ENCODE assay signal across 23 cellular contexts in the genomic region with DNA sequence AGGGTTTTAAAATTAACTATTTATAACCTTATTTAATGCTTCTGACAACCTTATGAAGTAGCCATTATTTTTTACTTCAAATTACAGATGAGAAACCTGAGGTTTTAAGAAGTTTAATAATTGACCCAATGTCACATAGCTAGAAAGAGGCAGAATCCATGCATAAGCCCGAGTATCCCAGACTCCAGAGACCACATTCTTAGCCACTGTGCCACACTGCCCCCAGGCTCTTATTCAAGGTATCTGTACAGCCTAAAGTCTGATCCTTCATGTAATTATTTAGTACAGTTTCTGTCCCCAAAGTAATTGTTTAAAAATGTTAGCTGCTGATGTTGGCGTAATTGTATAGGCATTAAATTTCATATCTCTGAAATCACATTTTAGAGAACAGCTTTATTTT.
A peak's percentile ranks its signal among the peaks of the same experiment; 100 is the strongest.
DNase-seq lines count a peak whose midpoint lies in the region; ATAC-seq and TF ChIP-seq lines count a peak whose summit lies in the region.
"Had no signal": no experiment of that assay in that cellular context is flagged by ENCODE, and none has a peak within 500 bp of the region (broad histone marks: within the 10 kb centered on the region; RNA-seq: fewer than 3 reads in every experiment).

No MANE protein-coding gene starts in this region.

- no peak overlapping the region for H3K4me3 Mint-ChIP-seq in GM23338
- no peak overlapping the region for H3K4me3 Mint-ChIP-seq in nephron
- H3K4me3 Mint-ChIP-seq: CD8-positive, alpha-beta memory T cell had no signal

- BruUV-seq in mammary epithelial cell (replicated peaks; lab: Mats Ljungman, UMichigan) = no TSS peak

- H3K9me3 ChIP-seq in mammary epithelial cell (replicated peaks; ENCODE audit: insufficient read depth, low read length) (peaks cover 13% of the 10 kb centered on the region), spleen (no peaks in the 10 kb centered on the region)
- H3K9me3 ChIP-seq: HAP-1, MG63 had no signal

- no peaks in the 10 kb centered on the region for H3F3A ChIP-seq in GM23338 (replicated peaks; ENCODE audit: low read depth)

- WGBS in mammary epithelial cell (ENCODE audit: low coverage, missing lambda C conversion rate) = 50% methylated on average over 2 of the region's 2 CpGs
- 77 to 90% (median 86%) methylated on average over 2 of the region's 2 CpGs for WGBS in spleen, 5 donors

- H3K9me2 ChIP-seq in GM23338 (ENCODE audit: insufficient read depth) = no peaks in the 10 kb centered on the region

- dilution Hi-C loops in mammary epithelial cell (cut with HindIII; ENCODE audit: low sequenced_read_pairs) = no loop called here

- peaks cover 5% of the 10 kb centered on the region for H3K4me1 Mint-ChIP-seq in GM23338
- H3K4me1 Mint-ChIP-seq in nephron = peaks cover 11% of the 10 kb centered on the region
- H3K4me1 Mint-ChIP-seq: CD8-positive, alpha-beta memory T cell had no signal

- TF ChIP-seq POLR2A in spleen (IDR thresholded peaks at IDR 0.05) = no peak

- H3K4me3 ChIP-seq in GM23338 = no peak overlapping the region
- H3K4me3 ChIP-seq in epithelial cell of proximal tubule (ENCODE audit: low read depth, low read length) = no peak overlapping the region
- no peak overlapping the region for H3K4me3 ChIP-seq in mammary epithelial cell (replicated peaks in 1 of 3; ENCODE audit: insufficient read depth in 1 of 3, low read depth in 2 of 3, low read length in 3 of 3)
- no peak overlapping the region for H3K4me3 ChIP-seq in spleen
- H3K4me3 ChIP-seq: HAP-1, MG63 had no signal

- no peak overlapping the region for H3K9ac ChIP-seq in mammary epithelial cell (ENCODE audit: insufficient read depth, low read length)

- H3K4me2 ChIP-seq in GM23338 = no peak overlapping the region
- H3K4me2 ChIP-seq in mammary epithelial cell (ENCODE audit: insufficient read depth, low read depth, low read length) = no peak overlapping the region

- H3K4me1 ChIP-seq in GM23338 (ENCODE audit: insufficient read depth) (no peaks in the 10 kb centered on the region), mammary epithelial cell (ENCODE audit: insufficient read depth, low read length) (no peaks in the 10 kb centered on the region), spleen (no peaks in the 10 kb centered on the region)
- H3K4me1 ChIP-seq: HAP-1 had no signal

- TF ChIP-seq CTCF in GM23338 (conservative IDR thresholded peaks at IDR 0.05; ENCODE audit: low read depth in 2 of 2) (peak in 1 of 2 experiments; percentile 40; a peak in 3 of 4 replicates), epithelial cell of proximal tubule (conservative IDR thresholded peaks at IDR 0.05; ENCODE audit: low read depth, low read length) (peak; percentile 39), nephron (IDR thresholded peaks at IDR 0.05; ENCODE audit: unreplicated experiment in 3 of 3) (peak in 1 of 3 experiments; percentile 25), mammary epithelial cell (conservative IDR thresholded peaks at IDR 0.05 in 1 of 2, IDR thresholded peaks at IDR 0.05 in 1 of 2; ENCODE audit: extremely low read depth in 1 of 2, insufficient read depth in 1 of 2, low read depth in 1 of 2, low read length in 2 of 2) (no peak), spleen (IDR thresholded peaks at IDR 0.05 in 8 of 11, conservative IDR thresholded peaks at IDR 0.05 in 3 of 11) (no peak)

- in situ Hi-C loops in mammary epithelial cell (cut with MboI; ENCODE audit: low sequenced_read_pairs in 2 of 2) = no loop called here

- H3K36me3 ChIP-seq in GM23338 (ENCODE audit: insufficient read depth) (no peaks in the 10 kb centered on the region), mammary epithelial cell (ENCODE audit: insufficient read depth, low read length) (no peaks in the 10 kb centered on the region), spleen (no peaks in the 10 kb centered on the region)
- H3K36me3 ChIP-seq: HAP-1, MG63 had no signal

- H3K27me3 ChIP-seq in GM23338 (ENCODE audit: insufficient read depth) (no peaks in the 10 kb centered on the region), mammary epithelial cell (ENCODE audit: insufficient read depth, low read length) (no peaks in the 10 kb centered on the region), spleen (replicated peaks in 1 of 7) (no peaks in the 10 kb centered on the region)
- H3K27me3 ChIP-seq: MG63 had no signal

- CTCF ChIA-PET in mammary epithelial cell (lab: Charles Lee; ENCODE audit: low non-redundant PET) = no interaction called here

- H3K79me2 ChIP-seq in GM23338 (replicated peaks; ENCODE audit: insufficient read depth) (no peaks in the 10 kb centered on the region), mammary epithelial cell (ENCODE audit: insufficient read depth, low read length) (no peaks in the 10 kb centered on the region)

- DNase-seq in GM23338 (ENCODE audit: low spot score) (peak; percentile 9), OCI-M1 (lab: John Stamatoyannopoulos, UW) (peak; percentile 3), epithelial cell of proximal tubule (ENCODE audit: low read depth) (no peak), mammary epithelial cell (no peak), DMS114 treated with DMSO at 0.1 percent for 48 hours (lab: John Stamatoyannopoulos, UW; ENCODE audit: unreplicated experiment) (no peak), spleen (no peak)
- DNase-seq: C1 segment of cervical spinal cord; CD8-positive, alpha-beta memory T cell; DND-41; IMR-90; Karpas-422; MG63; NCI-H1048; NCI-H1436 treated with DMSO at 0.1 percent for 48 hours; NCI-H2029; NCI-H345; NCI-H526; PC-3; SIG-M5 had no signal

- no peaks in the 10 kb centered on the region for H3K36me3 Mint-ChIP-seq in GM23338 (ENCODE audit: low read depth)
- no peaks in the 10 kb centered on the region for H3K36me3 Mint-ChIP-seq in nephron (ENCODE audit: low read depth)
- H3K36me3 Mint-ChIP-seq: CD8-positive, alpha-beta memory T cell had no signal

- intact Hi-C loops in mammary epithelial cell (cut with micrococcal nuclease) (no loop called here), spleen (cut with DNase I; ENCODE audit: low total_unique reads) (no loop called here)

- H2AFZ ChIP-seq in GM23338 = no peak overlapping the region
- H2AFZ ChIP-seq in mammary epithelial cell (ENCODE audit: low read depth, low read length) = no peak overlapping the region

- H3K9me3 Mint-ChIP-seq in GM23338 (no peaks in the 10 kb centered on the region), nephron (no peaks in the 10 kb centered on the region)

- no peaks in the 10 kb centered on the region for H3K27me3 Mint-ChIP-seq in GM23338 (ENCODE audit: insufficient read depth, low read depth, poor library complexity)
- no peaks in the 10 kb centered on the region for H3K27me3 Mint-ChIP-seq in nephron (ENCODE audit: low read depth)
- H3K27me3 Mint-ChIP-seq: CD8-positive, alpha-beta memory T cell had no signal

- H3K27ac ChIP-seq in GM23338 (ENCODE audit: low read depth) (no peak overlapping the region), mammary epithelial cell (ENCODE audit: insufficient read depth, low read depth, low read length) (no peak overlapping the region), spleen (no peak overlapping the region)
- H3K27ac ChIP-seq: HL-60, RWPE1 had no signal

- no peak for ATAC-seq in GM23338
- ATAC-seq: PC-3 had no signal

- no peaks in the 10 kb centered on the region for H4K20me1 ChIP-seq in GM23338 (replicated peaks; ENCODE audit: insufficient read depth)
- no peaks in the 10 kb centered on the region for H4K20me1 ChIP-seq in mammary epithelial cell (ENCODE audit: insufficient read depth, low read length)

- H3K27ac Mint-ChIP-seq in GM23338 = no peak overlapping the region
- peak overlapping the region; percentile 23 to 82 (median 36) for H3K27ac Mint-ChIP-seq in nephron
- H3K27ac Mint-ChIP-seq: CD8-positive, alpha-beta memory T cell had no signal

TF ChIP-seq in GM23338, 12 proteins besides CTCF, POLR2A, EP300 and RAD21 (continues in another document):
- no peak for TF ChIP-seq ZNF331 (CRISPR knock-in tag; IDR thresholded peaks at IDR 0.05; ENCODE audit: low read depth)
- TF ChIP-seq ZNF114 (CRISPR knock-in tag; IDR thresholded peaks at IDR 0.05) = no peak

Comparison
In these comparisons a context has a peak if more than half of its experiments do, and no peak if none do; other contexts are left out.
1. DNase-seq: peak in GM23338 (single experiment) and OCI-M1 (single experiment); none in epithelial cell of proximal tubule (single experiment), mammary epithelial cell (single experiment), DMS114 treated with DMSO at 0.1 percent for 48 hours (single experiment) and spleen (single experiment).